In the genomic region with DNA sequence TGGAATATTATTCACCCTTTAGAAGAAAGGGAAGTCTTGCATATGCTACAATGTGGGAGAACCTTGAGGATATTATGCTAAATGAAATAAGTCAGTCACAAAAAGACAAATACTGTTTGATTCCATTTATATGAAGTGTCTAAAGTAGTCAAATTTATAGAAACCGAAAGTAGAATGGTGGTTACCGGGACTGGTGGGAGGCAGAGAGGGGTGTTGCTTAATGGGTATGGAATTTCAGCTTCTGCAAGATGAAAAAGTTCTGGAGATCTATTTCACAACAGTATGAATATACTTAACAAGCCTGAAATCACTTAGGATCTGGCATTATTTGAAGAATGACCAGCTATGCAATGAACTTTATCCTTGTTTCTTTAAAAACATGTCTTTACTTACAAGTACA, we compare ENCODE assay signal across 10 cellular contexts. TPM values are rescaled to one million over a fixed set of nuclear protein-coding genes. Genes with fewer than 3 reads are reported as not detected.
DNase-seq lines count a peak whose midpoint lies in the region; ATAC-seq and TF ChIP-seq lines count a peak whose summit lies in the region.
"Had no signal": no experiment of that assay in that cellular context is flagged by ENCODE, and none has a peak within 500 bp of the region (broad histone marks: within the 10 kb centered on the region; RNA-seq: fewer than 3 reads in every experiment).

No MANE protein-coding gene starts in this region.

- H3K36me3 Mint-ChIP-seq in HFFc6 (ENCODE audit: low read depth), result no peaks in the 10 kb centered on the region
- H3K36me3 Mint-ChIP-seq: immature natural killer cell, natural killer cell had no signal

- no peaks in the 10 kb centered on the region for H3K4me1 Mint-ChIP-seq in HFFc6 (ENCODE audit: low read depth)
- H3K4me1 Mint-ChIP-seq: immature natural killer cell, natural killer cell had no signal

- no peak overlapping the region for H2AFZ ChIP-seq in mammary epithelial cell (ENCODE audit: low read depth, low read length)

- in situ Hi-C loops in mammary epithelial cell (cut with MboI; ENCODE audit: low sequenced_read_pairs in 2 of 2), result no loop called here

- DNase-seq in HFFc6, result no peak
- peak; percentile 1 for DNase-seq in mammary epithelial cell
- peak; percentile 86 for DNase-seq in iris pigment epithelial cell (ENCODE audit: low read depth)
- no peak for DNase-seq in upper lobe of left lung
- DNase-seq in NCI-H748 (lab: John Stamatoyannopoulos, UW; ENCODE audit: unreplicated experiment), result no peak
- DNase-seq: immature natural killer cell, natural killer cell, SHP77 treated with DMSO at 0.1 percent for 48 hours had no signal

- no peaks in the 10 kb centered on the region for H4K20me1 ChIP-seq in mammary epithelial cell (ENCODE audit: insufficient read depth, low read length)

- H3K9ac ChIP-seq in mammary epithelial cell (ENCODE audit: insufficient read depth, low read length), result no peak overlapping the region

- CTCF ChIA-PET in mammary epithelial cell (lab: Charles Lee; ENCODE audit: low non-redundant PET), result interaction anchor here (0.6 kb wide), 1 partner anchor 1477 kb away, joined by 5 read pairs; no protein-coding TSS in a partner anchor

- no peaks in the 10 kb centered on the region for H3K79me2 ChIP-seq in mammary epithelial cell (ENCODE audit: insufficient read depth, low read length)

- no peak for TF ChIP-seq POLR2A in upper lobe of left lung (IDR thresholded peaks at IDR 0.05)

- no peak overlapping the region for H3K27ac Mint-ChIP-seq in HFFc6
- H3K27ac Mint-ChIP-seq: immature natural killer cell, natural killer cell had no signal

- intact Hi-C loops in mammary epithelial cell (cut with micrococcal nuclease), result no loop called here

- H3K4me2 ChIP-seq in mammary epithelial cell (ENCODE audit: insufficient read depth, low read depth, low read length), result no peak overlapping the region

- H3K36me3 ChIP-seq in mammary epithelial cell (ENCODE audit: insufficient read depth, low read length), result no peaks in the 10 kb centered on the region
- H3K36me3 ChIP-seq in upper lobe of left lung, result no peaks in the 10 kb centered on the region

- peak overlapping the region; percentile 66 for H3K4me3 Mint-ChIP-seq in HFFc6
- H3K4me3 Mint-ChIP-seq: immature natural killer cell, natural killer cell had no signal

- no peaks in the 10 kb centered on the region for H3K9me3 ChIP-seq in mammary epithelial cell (replicated peaks; ENCODE audit: insufficient read depth, low read length)
- no peaks in the 10 kb centered on the region for H3K9me3 ChIP-seq in upper lobe of left lung

- H3K4me1 ChIP-seq in mammary epithelial cell (ENCODE audit: insufficient read depth, low read length) (no peaks in the 10 kb centered on the region), upper lobe of left lung (no peaks in the 10 kb centered on the region)

- no peak overlapping the region for H3K27ac ChIP-seq in mammary epithelial cell (ENCODE audit: insufficient read depth, low read depth, low read length)
- H3K27ac ChIP-seq in upper lobe of left lung, result peak overlapping the region in 1 of 4 donors; percentile 43

- peak; percentile 47 to 84 for ATAC-seq in upper lobe of left lung (ENCODE audit: low FRiP score in 2 of 2)
- ATAC-seq in HG02798 (IDR thresholded peaks at IDR 0.05; ENCODE audit: poor library complexity, unreplicated experiment), result no peak
- no peak for ATAC-seq in HG02981 (IDR thresholded peaks at IDR 0.05; ENCODE audit: unreplicated experiment)
- ATAC-seq: natural killer cell had no signal

- H3K4me3 ChIP-seq in mammary epithelial cell (replicated peaks in 1 of 3; ENCODE audit: insufficient read depth in 1 of 3, low read depth in 2 of 3, low read length in 3 of 3) (no peak overlapping the region), upper lobe of left lung (peak overlapping the region in 3 of 4 donors; percentile 7 to 24 (median 15))

- no peak for TF ChIP-seq EP300 in upper lobe of left lung (IDR thresholded peaks at IDR 0.05)

- no peaks in the 10 kb centered on the region for H3K27me3 ChIP-seq in mammary epithelial cell (ENCODE audit: insufficient read depth, low read length)
- H3K27me3 ChIP-seq in upper lobe of left lung, result no peaks in the 10 kb centered on the region

- peaks cover 5% of the 10 kb centered on the region; the same call in 1 of the 2 replicates for H3K9me3 Mint-ChIP-seq in HFFc6
- H3K9me3 Mint-ChIP-seq: natural killer cell had no signal

- dilution Hi-C loops in mammary epithelial cell (cut with HindIII; ENCODE audit: low sequenced_read_pairs), result no loop called here

- TF ChIP-seq CTCF in HFFc6 (IDR thresholded peaks at IDR 0.05) (no peak), mammary epithelial cell (conservative IDR thresholded peaks at IDR 0.05 in 1 of 2, IDR thresholded peaks at IDR 0.05 in 1 of 2; ENCODE audit: extremely low read depth in 1 of 2, insufficient read depth in 1 of 2, low read depth in 1 of 2, low read length in 2 of 2) (no peak), upper lobe of left lung (IDR thresholded peaks at IDR 0.05) (no peak)

- no TSS peak for BruUV-seq in mammary epithelial cell (replicated peaks; lab: Mats Ljungman, UMichigan)

- H3K27me3 Mint-ChIP-seq in HFFc6 (ENCODE audit: insufficient read depth), result peaks cover 4% of the 10 kb centered on the region; the same call in 1 of the 2 replicates

- WGBS in mammary epithelial cell (ENCODE audit: low coverage, missing lambda C conversion rate), result 17% methylated on average over 2 of the region's 2 CpGs
- 50 to 52% methylated on average over 2 of the region's 2 CpGs for whole genome bisulfite sequencing in upper lobe of left lung, 2 donors

RNA-seq across cellular contexts. Expression of gene FREM1, which starts 14.6 kb away (rescaled TPM):
- under 1 TPM in 4 of 6 experiments, not detected in 2; 0.03 to 0.16 (median 0.06) TPM for total RNA-seq in HFFc6 (2021; fragmentation: NEBNext Ultra II Directional; extraction: Animal tissue kit (Norgen Biotek cat#: 25700))
- total RNA-seq in mammary epithelial cell (not detected), upper lobe of left lung (1 to 10 TPM; 1.1 to 6.3 (median 2.8) TPM)
- not detected for polyA plus RNA-seq in mammary epithelial cell
- polyA minus RNA-seq in mammary epithelial cell, result not detected
- polyA plus RNA-seq: immature natural killer cell had no signal

Comparison
In these comparisons a context has a peak if more than half of its experiments do, and no peak if none do; other contexts are left out.
1. DNase-seq: peak in mammary epithelial cell (single experiment) and iris pigment epithelial cell (single experiment); none in HFFc6 (single experiment), upper lobe of left lung (0 of 2) and NCI-H748 (single experiment).
2. H3K4me3 ChIP-seq: peak in upper lobe of left lung (3 of 4); none in mammary epithelial cell (0 of 3).
3. ATAC-seq: peak in upper lobe of left lung (2 of 2); none in HG02798 (single experiment) and HG02981 (single experiment).